Comparison of ENCODE assay signal across 33 cellular contexts in the genomic region with DNA sequence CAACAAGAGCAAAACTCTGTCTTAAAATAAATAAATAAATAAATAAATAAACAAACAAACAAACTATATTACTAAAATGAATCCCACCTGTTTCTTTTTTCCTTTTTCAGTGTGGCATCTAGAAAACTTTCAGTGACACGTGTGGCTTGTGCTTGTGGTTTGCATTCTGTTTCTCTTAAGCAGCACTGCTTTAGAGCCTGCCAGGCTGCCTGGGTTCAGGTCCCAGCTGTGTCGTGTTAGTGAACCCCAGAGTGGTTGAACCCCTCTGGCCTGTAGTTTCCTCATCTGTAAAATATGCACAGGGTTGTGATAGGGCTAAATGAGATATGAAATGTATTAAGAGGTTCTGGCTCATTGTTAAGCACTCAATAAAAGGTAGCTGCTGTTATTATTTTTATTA. TPM values are rescaled to one million over a fixed set of nuclear protein-coding genes. Genes with fewer than 3 reads are reported as not detected.
"Had no signal": no experiment of that assay in that cellular context is flagged by ENCODE, and none has a peak within 500 bp of the region (broad histone marks: within the 10 kb centered on the region; RNA-seq: fewer than 3 reads in every experiment).

No MANE protein-coding gene starts in this region.

- H3K36me3 ChIP-seq: ascending aorta, brain microvascular endothelial cell, esophagus muscularis mucosa, gastrocnemius medialis, heart left ventricle, WERI-Rb-1 had no signal

- H3K27ac Mint-ChIP-seq: activated B cell treated with CpG ODN at 0.5 μM for 24 hours; activated CD8-positive, alpha-beta T cell treated with anti-CD3 and anti-CD28 coated beads for 36 hours; activated naive CD4-positive, alpha-beta T cell treated with anti-CD3 and anti-CD28 coated beads, Interleukin-2, amount 10 ng/mL, durations not matched to agents 7 days and 5 days; activated naive CD4-positive, alpha-beta T cell treated with anti-CD3 and anti-CD28 coated beads, Interleukin-2, amount 50 U/mL, for 72 hours; activated naive CD8-positive, alpha-beta T cell treated with anti-CD3 and anti-CD28 coated beads, Interleukin-2, amount 10 ng/mL, durations not matched to agents 7 days and 5 days; dendritic cell treated with granulocyte-macrophage colony-stimulating factor and Interleukin-4, amounts not matched to agents 40 ng/mL and 50 ng/mL, for 4 days; endodermal cell; T-helper 17 cell; T-helper 2 cell treated with Interferon-gamma antibody and Interleukin-4, amounts not matched to agents 5 μg/mL and 100 μg/mL, for 36 hours had no signal

- H3K27me3 Mint-ChIP-seq: activated B cell treated with CpG ODN at 0.5 μM for 24 hours; activated CD8-positive, alpha-beta T cell treated with anti-CD3 and anti-CD28 coated beads for 36 hours; activated naive CD4-positive, alpha-beta T cell treated with anti-CD3 and anti-CD28 coated beads, Interleukin-2, amount 10 ng/mL, durations not matched to agents 7 days and 5 days; activated naive CD8-positive, alpha-beta T cell treated with anti-CD3 and anti-CD28 coated beads, Interleukin-2, amount 10 ng/mL, durations not matched to agents 7 days and 5 days; central memory CD8-positive, alpha-beta T cell; T-helper 17 cell had no signal

- ATAC-seq: activated CD4-positive, CD25-positive, alpha-beta regulatory T cell treated with anti-CD3 and anti-CD28 coated beads, Interleukin-2, amount 50 U/mL, for 24 hours; activated CD8-positive, alpha-beta T cell treated with anti-CD3 and anti-CD28 coated beads for 36 hours; activated naive CD4-positive, alpha-beta T cell treated with anti-CD3 and anti-CD28 coated beads, Interleukin-2, amount 50 U/mL, for 72 hours; activated T-cell treated with anti-CD3 and anti-CD28 coated beads, Interleukin-2, amount 50 U/mL, for 4 hours; foreskin keratinocyte; gastrocnemius medialis; heart left ventricle; T-helper 17 cell had no signal

- H3K4me3 ChIP-seq: ascending aorta, coronary artery, dorsolateral prefrontal cortex, esophagus muscularis mucosa, gastrocnemius medialis, heart left ventricle had no signal

- H3K4me1 ChIP-seq: ascending aorta had no signal

- H3K36me3 Mint-ChIP-seq: activated naive CD4-positive, alpha-beta T cell treated with anti-CD3 and anti-CD28 coated beads, Interleukin-2, amount 10 ng/mL, durations not matched to agents 7 days and 5 days; activated naive CD4-positive, alpha-beta T cell treated with anti-CD3 and anti-CD28 coated beads, Interleukin-2, amount 50 U/mL, for 72 hours; activated naive CD8-positive, alpha-beta T cell treated with anti-CD3 and anti-CD28 coated beads, Interleukin-2, amount 10 ng/mL, durations not matched to agents 7 days and 5 days had no signal

- H3K9me3 Mint-ChIP-seq: activated B cell treated with CpG ODN at 0.5 μM for 24 hours; activated CD8-positive, alpha-beta T cell treated with anti-CD3 and anti-CD28 coated beads for 36 hours; activated naive CD4-positive, alpha-beta T cell treated with anti-CD3 and anti-CD28 coated beads, Interleukin-2, amount 10 ng/mL, durations not matched to agents 7 days and 5 days; activated naive CD4-positive, alpha-beta T cell treated with anti-CD3 and anti-CD28 coated beads, Interleukin-2, amount 50 U/mL, for 72 hours; activated naive CD8-positive, alpha-beta T cell treated with anti-CD3 and anti-CD28 coated beads, Interleukin-2, amount 10 ng/mL, durations not matched to agents 7 days and 5 days; activated T-cell treated with anti-CD3 and anti-CD28 coated beads, Interleukin-2, amount 50 U/mL, for 4 hours; central memory CD8-positive, alpha-beta T cell; dendritic cell treated with granulocyte-macrophage colony-stimulating factor and Interleukin-4, amounts not matched to agents 40 ng/mL and 50 ng/mL, for 4 days; endodermal cell; T-helper 2 cell treated with Interferon-gamma antibody and Interleukin-4, amounts not matched to agents 5 μg/mL and 100 μg/mL, for 36 hours had no signal

- H3K27ac ChIP-seq: ascending aorta, brain microvascular endothelial cell, coronary artery, esophagus muscularis mucosa, gastrocnemius medialis, heart left ventricle, WERI-Rb-1 had no signal

- H3K9me3 ChIP-seq: ascending aorta, esophagus muscularis mucosa, gastrocnemius medialis, heart left ventricle had no signal

- H3K27me3 ChIP-seq: ascending aorta, brain microvascular endothelial cell, dorsolateral prefrontal cortex, esophagus muscularis mucosa, foreskin keratinocyte, gastrocnemius medialis, heart left ventricle had no signal

- DNase-seq: activated B cell treated with CpG ODN at 0.5 μM for 24 hours; activated CD4-positive, alpha-beta T cell treated with anti-CD3 and anti-CD28 coated beads for 48 hours; activated CD4-positive, alpha-beta T cell treated with anti-CD3 and anti-CD28 coated beads, Interleukin-2, amount 50 U/mL, for 1 hour; activated CD4-positive, alpha-beta T cell treated with anti-CD3 and anti-CD28 coated beads, Interleukin-2, amount 50 U/mL, for 48 hours; activated CD8-positive, alpha-beta memory T cell treated with anti-CD3 and anti-CD28 coated beads for 24 hours; activated CD8-positive, alpha-beta T cell treated with anti-CD3 and anti-CD28 coated beads for 36 hours; activated gamma-delta T cell; activated naive CD4-positive, alpha-beta T cell; activated naive CD4-positive, alpha-beta T cell treated with anti-CD3 and anti-CD28 coated beads, Interleukin-2, amount 10 ng/mL, durations not matched to agents 7 days and 5 days; activated naive CD8-positive, alpha-beta T cell treated with anti-CD3 and anti-CD28 coated beads, Interleukin-2, amount 10 ng/mL, durations not matched to agents 7 days and 5 days; activated T-cell treated with anti-CD3 and anti-CD28 coated beads, Interleukin-2, amount 50 U/mL, for 4 hours; brain microvascular endothelial cell; dorsolateral prefrontal cortex; effector memory CD4-positive, alpha-beta T cell; endodermal cell; erythroblast; foreskin keratinocyte; gastrocnemius medialis; glutamatergic neuron; heart left ventricle; T-helper 1 cell; T-helper 17 cell; T1000; WERI-Rb-1 had no signal

- H3K4me1 Mint-ChIP-seq: activated B cell treated with CpG ODN at 0.5 μM for 24 hours; activated naive CD8-positive, alpha-beta T cell treated with anti-CD3 and anti-CD28 coated beads, Interleukin-2, amount 10 ng/mL, durations not matched to agents 7 days and 5 days; central memory CD8-positive, alpha-beta T cell had no signal

- H3K4me3 Mint-ChIP-seq: activated B cell treated with CpG ODN at 0.5 μM for 24 hours; activated CD8-positive, alpha-beta T cell treated with anti-CD3 and anti-CD28 coated beads for 36 hours; activated naive CD4-positive, alpha-beta T cell treated with anti-CD3 and anti-CD28 coated beads, Interleukin-2, amount 10 ng/mL, durations not matched to agents 7 days and 5 days; activated naive CD8-positive, alpha-beta T cell treated with anti-CD3 and anti-CD28 coated beads, Interleukin-2, amount 10 ng/mL, durations not matched to agents 7 days and 5 days; activated T-cell treated with anti-CD3 and anti-CD28 coated beads, Interleukin-2, amount 50 U/mL, for 4 hours; central memory CD8-positive, alpha-beta T cell; dendritic cell treated with granulocyte-macrophage colony-stimulating factor and Interleukin-4, amounts not matched to agents 40 ng/mL and 50 ng/mL, for 4 days; endodermal cell; T-helper 17 cell; T-helper 2 cell treated with Interferon-gamma antibody and Interleukin-4, amounts not matched to agents 5 μg/mL and 100 μg/mL, for 36 hours had no signal

RNA-seq across cellular contexts. Expression of gene EPN3, which starts 12.1 kb away (rescaled TPM):
- total RNA-seq: activated B cell treated with CpG ODN at 0.5 μM for 24 hours; activated CD8-positive, alpha-beta T cell treated with anti-CD3 and anti-CD28 coated beads for 36 hours; activated naive CD4-positive, alpha-beta T cell treated with anti-CD3 and anti-CD28 coated beads, Interleukin-2, amount 50 U/mL, for 72 hours; activated naive CD8-positive, alpha-beta T cell treated with anti-CD3 and anti-CD28 coated beads, Interleukin-2, amount 10 ng/mL, durations not matched to agents 7 days and 5 days; esophagus muscularis mucosa; gastrocnemius medialis; T-helper 17 cell had no signal

RNA-seq across cellular contexts. Expression of gene MYCBPAP, which starts 12.2 kb away (rescaled TPM):
- total RNA-seq: gastrocnemius medialis had no signal

RNA-seq across cellular contexts. Expression of gene CACNA1G, which starts 40.0 kb away (rescaled TPM):
- total RNA-seq: bronchial epithelial cell had no signal
